In the genomic region with DNA sequence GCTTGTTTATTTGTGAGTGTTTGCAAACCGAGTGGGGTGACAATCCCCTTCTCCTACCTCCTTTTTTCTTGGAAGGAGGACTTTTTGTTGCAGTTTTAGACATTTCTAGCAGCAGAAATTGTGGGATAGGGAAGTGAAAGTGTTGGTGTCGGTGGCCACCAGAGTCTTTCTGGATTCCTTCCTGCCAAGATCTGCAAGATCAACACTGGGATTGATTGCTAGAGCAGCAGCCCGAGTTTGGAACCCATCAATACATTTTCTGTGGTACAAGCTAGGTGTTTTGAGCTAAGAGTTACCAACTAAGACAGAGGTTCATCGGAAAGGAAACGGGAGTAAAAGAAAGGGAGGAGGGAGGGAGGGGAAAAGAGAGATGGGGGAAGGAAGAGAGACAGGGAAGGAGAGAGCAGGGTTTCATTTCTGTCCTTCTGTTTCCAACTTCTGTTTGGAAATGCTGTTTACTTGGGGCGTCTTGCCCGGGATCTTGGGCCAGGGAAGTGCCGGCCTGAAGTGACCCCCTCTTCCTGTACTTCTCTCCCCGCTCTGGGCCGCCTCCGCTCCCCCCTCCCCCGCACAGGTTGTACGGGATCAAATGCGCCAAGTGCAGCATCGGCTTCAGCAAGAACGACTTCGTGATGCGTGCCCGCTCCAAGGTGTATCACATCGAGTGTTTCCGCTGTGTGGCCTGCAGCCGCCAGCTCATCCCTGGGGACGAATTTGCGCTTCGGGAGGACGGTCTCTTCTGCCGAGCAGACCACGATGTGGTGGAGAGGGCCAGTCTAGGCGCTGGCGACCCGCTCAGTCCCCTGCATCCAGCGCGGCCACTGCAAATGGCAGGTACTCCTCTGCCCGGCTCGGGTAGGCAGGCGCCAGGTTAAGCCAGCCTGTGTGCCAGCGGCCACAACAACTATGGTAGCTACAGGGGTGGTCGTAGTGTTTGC, we compare ENCODE assay signal across 14 cellular contexts. TPM values are rescaled to one million over a fixed set of nuclear protein-coding genes. Genes with fewer than 3 reads are reported as not detected.
A peak's percentile ranks its signal among the peaks of the same experiment; 100 is the strongest.
DNase-seq lines count a peak whose midpoint lies in the region; ATAC-seq and TF ChIP-seq lines count a peak whose summit lies in the region.
"Had no signal": no experiment of that assay in that cellular context is flagged by ENCODE, and none has a peak within 500 bp of the region (broad histone marks: within the 10 kb centered on the region; RNA-seq: fewer than 3 reads in every experiment).

No MANE protein-coding gene starts in this region.

- H3K4me1 ChIP-seq in PC-9 (replicated peaks; ENCODE audit: insufficient read depth) (no peaks in the 10 kb centered on the region), iPS DF 6.9 (ENCODE audit: control insufficient read depth, insufficient read depth, low read length) (peaks cover 12% of the 10 kb centered on the region; the same call in 1 of the 2 replicates), stomach (peaks cover 28 to 50% (median 39%) of the 10 kb centered on the region in 4 donors)

- H3F3A ChIP-seq in PC-9 (ENCODE audit: insufficient read depth, low read depth): no peaks in the 10 kb centered on the region

- H3K4me2 ChIP-seq in PC-9: peak overlapping the region; percentile 47; the same call in 1 of the 2 replicates

- no peak for TF ChIP-seq POLR2A in stomach (IDR thresholded peaks at IDR 0.05)

- no peaks in the 10 kb centered on the region for H3K9me2 ChIP-seq in PC-9 (ENCODE audit: insufficient read depth)

- TF ChIP-seq CTCF in PC-9 (conservative IDR thresholded peaks at IDR 0.05) (no peak), stomach (IDR thresholded peaks at IDR 0.05) (no peak)

- H3K27ac ChIP-seq in PC-9 (no peak overlapping the region), iPS DF 6.9 (ENCODE audit: low read length) (no peak overlapping the region), stomach (peak overlapping the region; percentile 72 to 97 (median 91))

- CTCF ChIA-PET in PC-9 (lab: Charles Lee): no interaction called here

- no peak for TF ChIP-seq EP300 in stomach (IDR thresholded peaks at IDR 0.05)

- H4K20me1 ChIP-seq in PC-9 (ENCODE audit: insufficient read depth): no peaks in the 10 kb centered on the region

- no peaks in the 10 kb centered on the region for H3K27me3 ChIP-seq in PC-9 (ENCODE audit: insufficient read depth, low read depth)
- H3K27me3 ChIP-seq in iPS DF 6.9 (ENCODE audit: control insufficient read depth, insufficient read depth, low read length): peaks cover 65% of the 10 kb centered on the region
- H3K27me3 ChIP-seq in stomach: peaks cover 0 to 60% (median 7%) of the 10 kb centered on the region in 3 donors

- no peak overlapping the region for H3K4me3 ChIP-seq in PC-9
- peak overlapping the region; percentile 18; the same call in 1 of the 2 replicates for H3K4me3 ChIP-seq in iPS DF 6.9 (ENCODE audit: low read length)
- H3K4me3 ChIP-seq in stomach: peak overlapping the region; percentile 68 to 81 (median 74)

- H3K36me3 ChIP-seq in PC-9 (ENCODE audit: low read depth) (no peaks in the 10 kb centered on the region), iPS DF 6.9 (ENCODE audit: control insufficient read depth, insufficient read depth, low read length) (no peaks in the 10 kb centered on the region), stomach (no peaks in the 10 kb centered on the region)

- POLR2A ChIA-PET in PC-9 (lab: Charles Lee; ENCODE audit: unreplicated experiment): no interaction called here

- no peak for ATAC-seq in left colon
- ATAC-seq: activated CD4-positive, alpha-beta T cell treated with anti-CD3 and anti-CD28 coated beads for 36 hours; left lobe of liver; sciatic nerve had no signal

- DNase-seq in NCI-H1092 treated with DMSO at 0.1 percent for 48 hours (lab: John Stamatoyannopoulos, UW) (peak; percentile 59), NCI-H1092 (lab: John Stamatoyannopoulos, UW) (no peak), PC-9 (no peak), iPS DF 6.9 (ENCODE audit: low read depth, low spot score) (no peak), stomach (peak; percentile 43), NCI-H2196 treated with DMSO at 0.1 percent for 48 hours (lab: John Stamatoyannopoulos, UW; ENCODE audit: unreplicated experiment) (no peak), left colon (no peak), DMS 273 (lab: John Stamatoyannopoulos, UW; ENCODE audit: unreplicated experiment) (no peak)
- DNase-seq: activated CD4-positive, alpha-beta T cell treated with anti-CD3 and anti-CD28 coated beads for 36 hours; activated naive CD8-positive, alpha-beta T cell treated with anti-CD3 and anti-CD28 coated beads, Interleukin-2, amount 10 ng/mL, durations not matched to agents 7 days and 5 days had no signal

- no TSS peak for BruUV-seq in PC-9 (replicated peaks; lab: Mats Ljungman, UMichigan)

- no peaks in the 10 kb centered on the region for H3K9me3 ChIP-seq in PC-9 (ENCODE audit: insufficient read depth, low read depth)
- no peaks in the 10 kb centered on the region for H3K9me3 ChIP-seq in iPS DF 6.9 (ENCODE audit: control insufficient read depth, insufficient read depth, low read length)
- no peaks in the 10 kb centered on the region for H3K9me3 ChIP-seq in stomach

- intact Hi-C loops in PC-9 (cut with micrococcal nuclease; ENCODE audit: unreplicated experiment) (no loop called here), stomach (cut with DNase I; ENCODE audit: low total_unique reads) (loop anchor here (5.0 kb wide), 1 partner anchor 420 kb away; no protein-coding TSS in a partner anchor), left colon (cut with DNase I, micrococcal nuclease) (loop anchor here in 1 of 2 donors (10.0 kb wide), 1 partner anchor 422 kb away; no protein-coding TSS in a partner anchor)

- H2AFZ ChIP-seq in PC-9: no peak overlapping the region

- WGBS in iPS DF 6.9 (ENCODE audit: insufficient coverage, insufficient read length): no CpG with 5 or more reads among the region's 38 CpGs
- 1 to 10% (median 5%) methylated on average over 19 to 38 of the region's 38 CpGs for WGBS in stomach, 5 donors

- no peaks in the 10 kb centered on the region for H3K79me2 ChIP-seq in PC-9 (ENCODE audit: low read depth)

RNA-seq across cellular contexts. Expression of a gene that starts 3.9 kb away (rescaled TPM):
- total RNA-seq in PC-9 (2021) (not detected in 2 replicates), stomach (10 to 100 TPM in 2 of 5 donors, 1 to 10 TPM in 2, not detected in 1; 1.8 to 20.7 (median 11.4) TPM), left colon (1 to 10 TPM in 1 of 2 donors, under 1 TPM in 1; 0.52 to 1.9 TPM)
- polyA plus RNA-seq in stomach: 1 to 10 TPM; 6.9 to 7.9 (median 7.9) TPM
- total RNA-seq: A172; activated CD4-positive, alpha-beta T cell treated with anti-CD3 and anti-CD28 coated beads for 36 hours; activated naive CD8-positive, alpha-beta T cell treated with anti-CD3 and anti-CD28 coated beads, Interleukin-2, amount 10 ng/mL, durations not matched to agents 7 days and 5 days; left lobe of liver had no signal
- polyA plus RNA-seq: IgD-negative memory B cell had no signal

Comparison
In these comparisons a context has a peak if more than half of its experiments do, and no peak if none do; other contexts are left out.
1. DNase-seq: peak in NCI-H1092 treated with DMSO at 0.1 percent for 48 hours (single experiment) and stomach (single experiment); none in NCI-H1092 (single experiment), PC-9 (0 of 2), iPS DF 6.9 (single experiment), NCI-H2196 treated with DMSO at 0.1 percent for 48 hours (single experiment), left colon (0 of 2) and DMS 273 (single experiment).
2. H3K27ac ChIP-seq: peak in stomach (5 of 5); none in PC-9 (single experiment) and iPS DF 6.9 (single experiment).